ENCODE assay signal across 11 cellular contexts in genomic region chr16:30187556-30187865, GRCh38. TPM values are rescaled to one million over a fixed set of nuclear protein-coding genes. Genes with fewer than 3 reads are reported as not detected.
DNase-seq lines count a peak whose midpoint lies in the region; ATAC-seq and TF ChIP-seq lines count a peak whose summit lies in the region.
"Had no signal": no experiment of that assay in that cellular context is flagged by ENCODE, and none has a peak within 500 bp of the region (broad histone marks: within the 10 kb centered on the region; RNA-seq: fewer than 3 reads in every experiment).

No MANE protein-coding gene starts in this region.

- H3K4me1 ChIP-seq in PC-9 (replicated peaks; ENCODE audit: insufficient read depth) = no peaks in the 10 kb centered on the region
- H3K4me1 ChIP-seq in transverse colon = peaks cover 3 to 25% (median 13%) of the 10 kb centered on the region in 4 donors

- POLR2A ChIA-PET in PC-9 (lab: Charles Lee; ENCODE audit: unreplicated experiment) = no interaction called here

- peaks cover 5% of the 10 kb centered on the region for H3K27me3 Mint-ChIP-seq in activated naive CD4-positive, alpha-beta T cell treated with anti-CD3 and anti-CD28 coated beads, Interleukin-2, amount 10 ng/mL, durations not matched to agents 7 days and 5 days
- no peaks in the 10 kb centered on the region for H3K27me3 Mint-ChIP-seq in dendritic cell treated with granulocyte-macrophage colony-stimulating factor and Interleukin-4, amounts not matched to agents 40 ng/mL and 50 ng/mL, for 4 days

- no peak overlapping the region for H2AFZ ChIP-seq in PC-9

- H3K9me3 Mint-ChIP-seq in activated naive CD4-positive, alpha-beta T cell treated with anti-CD3 and anti-CD28 coated beads, Interleukin-2, amount 10 ng/mL, durations not matched to agents 7 days and 5 days = no peaks in the 10 kb centered on the region
- H3K9me3 Mint-ChIP-seq in dendritic cell treated with granulocyte-macrophage colony-stimulating factor and Interleukin-4, amounts not matched to agents 40 ng/mL and 50 ng/mL, for 4 days = no peaks in the 10 kb centered on the region

- in situ Hi-C loops in transverse colon (cut with MboI; ENCODE audit: low pct_ligation_motif_present in 1 of 4, low pct_unique_long_range_greater_than_20kb in 1 of 4, low sequenced_read_pairs in 3 of 4) = no loop called here

- no peak for TF ChIP-seq POLR2A in transverse colon (IDR thresholded peaks at IDR 0.05)

- H3K36me3 ChIP-seq in PC-9 (ENCODE audit: low read depth) (no peaks in the 10 kb centered on the region), transverse colon (no peaks in the 10 kb centered on the region)
- H3K36me3 ChIP-seq: left ventricle myocardium inferior had no signal

- H3K27me3 ChIP-seq in PC-9 (ENCODE audit: insufficient read depth, low read depth) (no peaks in the 10 kb centered on the region), transverse colon (no peaks in the 10 kb centered on the region)

- H3K27ac ChIP-seq in PC-9 (no peak overlapping the region), transverse colon (peak overlapping the region in 3 of 4 donors; percentile 80)
- H3K27ac ChIP-seq: left ventricle myocardium inferior had no signal

- H3K4me2 ChIP-seq in PC-9 = no peak overlapping the region

- DNase-seq in activated naive CD4-positive, alpha-beta T cell treated with anti-CD3 and anti-CD28 coated beads, Interleukin-2, amount 10 ng/mL, durations not matched to agents 7 days and 5 days = no peak
- DNase-seq in activated naive CD4-positive, alpha-beta T cell (lab: John Stamatoyannopoulos, UW) = no peak
- DNase-seq in PC-9 (no peak), transverse colon (no peak), NCI-H82 (lab: John Stamatoyannopoulos, UW) (no peak), NOMO-1 (lab: John Stamatoyannopoulos, UW; ENCODE audit: unreplicated experiment in 2 of 2) (no peak)
- DNase-seq: GF-D8, NCI-H2171 had no signal

- H3K9me2 ChIP-seq in PC-9 (ENCODE audit: insufficient read depth) = no peaks in the 10 kb centered on the region

- intact Hi-C loops in PC-9 (cut with micrococcal nuclease; ENCODE audit: unreplicated experiment) (no loop called here), transverse colon (cut with DNase I; ENCODE audit: low total_unique reads) (loop anchor here (10.0 kb wide), 1 partner anchor 73 kb away; the partner anchor contains the start of gene GDPD3)
- intact Hi-C loops in dendritic cell treated with granulocyte-macrophage colony-stimulating factor and Interleukin-4, amounts not matched to agents 40 ng/mL and 50 ng/mL, for 4 days (cut with micrococcal nuclease) = no loop called here

- H3K4me1 Mint-ChIP-seq in activated naive CD4-positive, alpha-beta T cell treated with anti-CD3 and anti-CD28 coated beads, Interleukin-2, amount 10 ng/mL, durations not matched to agents 7 days and 5 days = peaks cover 22% of the 10 kb centered on the region
- H3K4me1 Mint-ChIP-seq in dendritic cell treated with granulocyte-macrophage colony-stimulating factor and Interleukin-4, amounts not matched to agents 40 ng/mL and 50 ng/mL, for 4 days (ENCODE audit: low read depth) = peaks cover 42% of the 10 kb centered on the region

- no TSS peak for BruUV-seq in PC-9 (replicated peaks; lab: Mats Ljungman, UMichigan)

- H3K4me3 ChIP-seq in PC-9 (no peak overlapping the region), transverse colon (no peak overlapping the region)

- no peak for TF ChIP-seq EP300 in transverse colon (IDR thresholded peaks at IDR 0.05; ENCODE audit: low read depth)

- peaks cover 15% of the 10 kb centered on the region; the same call in 1 of the 2 replicates for H3F3A ChIP-seq in PC-9 (ENCODE audit: insufficient read depth, low read depth)

- peaks cover 42% of the 10 kb centered on the region for H3K36me3 Mint-ChIP-seq in activated naive CD4-positive, alpha-beta T cell treated with anti-CD3 and anti-CD28 coated beads, Interleukin-2, amount 10 ng/mL, durations not matched to agents 7 days and 5 days
- peaks cover 48% of the 10 kb centered on the region for H3K36me3 Mint-ChIP-seq in dendritic cell treated with granulocyte-macrophage colony-stimulating factor and Interleukin-4, amounts not matched to agents 40 ng/mL and 50 ng/mL, for 4 days (ENCODE audit: low read depth)

- ATAC-seq in HG03378 (IDR thresholded peaks at IDR 0.05; ENCODE audit: unreplicated experiment) = no peak

- H3K27ac Mint-ChIP-seq in activated naive CD4-positive, alpha-beta T cell treated with anti-CD3 and anti-CD28 coated beads, Interleukin-2, amount 10 ng/mL, durations not matched to agents 7 days and 5 days = peak overlapping the region; percentile 98
- peak overlapping the region; percentile 97 for H3K27ac Mint-ChIP-seq in dendritic cell treated with granulocyte-macrophage colony-stimulating factor and Interleukin-4, amounts not matched to agents 40 ng/mL and 50 ng/mL, for 4 days

- H4K20me1 ChIP-seq in PC-9 (ENCODE audit: insufficient read depth) = no peaks in the 10 kb centered on the region

- no peaks in the 10 kb centered on the region for H3K79me2 ChIP-seq in PC-9 (ENCODE audit: low read depth)

- WGBS in transverse colon (ENCODE audit: low coverage in 1 of 2), 2 donors = 72% methylated on average over 9 of the region's 9 CpGs; no CpG with 5 or more reads in 1 of the 2 donors

- H3K9me3 ChIP-seq in PC-9 (ENCODE audit: insufficient read depth, low read depth) (no peaks in the 10 kb centered on the region), transverse colon (no peaks in the 10 kb centered on the region)
- H3K9me3 ChIP-seq: left ventricle myocardium inferior had no signal

- TF ChIP-seq CTCF in PC-9 (conservative IDR thresholded peaks at IDR 0.05) (peak; percentile 23; the same call in 1 of the 2 replicates), transverse colon (IDR thresholded peaks at IDR 0.05) (no peak)

- CTCF ChIA-PET in activated naive CD4-positive, alpha-beta T cell treated with anti-CD3 and anti-CD28 coated beads, Interleukin-2, amount 10 ng/mL, durations not matched to agents 7 days and 5 days (lab: Charles Lee) = interaction anchor here (1.4 kb wide), 1 partner anchor 95 kb away, joined by 3 read pairs; no protein-coding TSS in a partner anchor
- CTCF ChIA-PET in PC-9 (lab: Charles Lee) = interaction anchor here (0.6 kb wide), 1 partner anchor 218 kb away, joined by 3 read pairs; no protein-coding TSS in a partner anchor

- H3K4me3 Mint-ChIP-seq in activated naive CD4-positive, alpha-beta T cell treated with anti-CD3 and anti-CD28 coated beads, Interleukin-2, amount 10 ng/mL, durations not matched to agents 7 days and 5 days = peak overlapping the region; percentile 100
- H3K4me3 Mint-ChIP-seq in dendritic cell treated with granulocyte-macrophage colony-stimulating factor and Interleukin-4, amounts not matched to agents 40 ng/mL and 50 ng/mL, for 4 days = no peak overlapping the region

RNA-seq across cellular contexts. Expression of gene CORO1A, which starts 4.1 kb away (rescaled TPM):
- total RNA-seq in PC-9 (2021) (7.9 and 12.2 TPM in 2 replicates), transverse colon (10 to 100 TPM in 3 of 4 donors, 1 to 10 TPM in 1; 5.6 to 30.2 (median 24.0) TPM)

RNA-seq across cellular contexts. Expression of gene BOLA2B, which starts 6.0 kb away (rescaled TPM):
- total RNA-seq in PC-9 (2021) (258 and 379 TPM in 2 replicates), transverse colon (1,000 to 10,000 TPM in 1 of 4 donors, 100 to 1,000 TPM in 2, 10 to 100 TPM in 1; 39.6 to 1,391 (median 605) TPM)

RNA-seq across cellular contexts. Expression of gene SLX1A, which starts 6.2 kb away (rescaled TPM):
- total RNA-seq in PC-9 (2021) (100 and 252 TPM in 2 replicates), transverse colon (100 to 1,000 TPM; 118 to 327 (median 158) TPM)

RNA-seq across cellular contexts. Expression of gene SULT1A3, which starts 11.5 kb away (rescaled TPM):
- 95.2 and 103 TPM in 2 replicates for total RNA-seq in PC-9 (2021)
- 100 to 1,000 TPM in 1 of 4 donors, 10 to 100 TPM in 3; 55.4 to 864 (median 58.7) TPM for total RNA-seq in transverse colon
